Comparison of ENCODE assay signal across 9 cellular contexts in the genomic region with DNA sequence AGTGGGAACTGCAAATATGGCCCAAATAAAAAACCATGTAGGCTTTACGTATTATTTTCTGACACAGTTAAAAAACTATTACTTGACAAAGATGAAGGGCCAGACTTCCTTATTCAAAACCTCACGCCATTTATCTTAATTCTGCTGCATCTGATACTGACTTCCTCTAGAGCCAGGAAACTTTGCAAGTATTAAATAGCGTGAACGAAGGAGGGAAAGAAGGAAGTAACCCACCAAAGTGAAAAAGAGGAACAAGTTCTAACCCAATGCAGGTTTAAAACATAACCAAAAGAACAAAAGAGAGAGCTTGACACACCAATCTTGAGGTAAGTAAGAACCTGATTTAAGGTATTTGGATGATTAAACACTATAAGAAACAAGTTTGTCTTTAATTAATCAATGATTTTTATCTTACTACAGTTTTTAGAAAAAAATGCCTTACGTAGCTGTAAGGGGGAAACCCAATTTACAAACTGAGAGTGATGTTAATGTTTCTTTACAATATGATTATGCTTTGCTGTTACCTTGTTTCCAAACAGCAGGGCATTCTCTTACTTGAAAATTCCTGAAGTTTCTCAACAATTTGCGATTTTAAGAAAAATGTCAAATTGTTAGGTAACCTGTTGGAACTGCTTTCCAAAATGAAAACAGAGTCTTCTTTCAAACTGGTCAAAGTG. TPM values are rescaled to one million over a fixed set of nuclear protein-coding genes. Genes with fewer than 3 reads are reported as not detected.
A peak's percentile ranks its signal among the peaks of the same experiment; 100 is the strongest.
DNase-seq lines count a peak whose midpoint lies in the region; ATAC-seq and TF ChIP-seq lines count a peak whose summit lies in the region.
"Had no signal": no experiment of that assay in that cellular context is flagged by ENCODE, and none has a peak within 500 bp of the region (broad histone marks: within the 10 kb centered on the region; RNA-seq: fewer than 3 reads in every experiment).

A gene (plus strand): TSS at position 220 of the 677 bp plus-strand sequence. CDS start 3,102 bp downstream, outside the sequence.

- H3K27me3 ChIP-seq in osteoblast (ENCODE audit: insufficient read depth, low read length): peaks cover 40% of the 10 kb centered on the region
- H3K27me3 ChIP-seq: cardiac muscle cell had no signal

- DNase-seq in NB4 (ENCODE audit: low read depth) (peak; percentile 84), mucosa of descending colon (no peak), DMS114 treated with DMSO at 0.1 percent for 48 hours (lab: John Stamatoyannopoulos, UW; ENCODE audit: unreplicated experiment) (no peak), osteoblast (ENCODE audit: insufficient read length, low spot score, missing footprints) (no peak), NCI-H2227 (lab: John Stamatoyannopoulos, UW; ENCODE audit: unreplicated experiment) (no peak), lower leg skin (ENCODE audit: low spot score in 2 of 2) (no peak)

- no peaks in the 10 kb centered on the region for H3K4me1 ChIP-seq in mucosa of descending colon (ENCODE audit: low read depth)
- no peaks in the 10 kb centered on the region for H3K4me1 ChIP-seq in osteoblast (ENCODE audit: insufficient read depth, low read length)

- WGBS in lower leg skin, 2 donors: 66 to 72% methylated on average over 6 of the region's 6 CpGs

- H2AFZ ChIP-seq in osteoblast (ENCODE audit: low read length): no peak within 1 kb of the TSS

- no peaks in the 10 kb centered on the region for H4K20me1 ChIP-seq in osteoblast (ENCODE audit: insufficient read depth, low read length)

- ATAC-seq in GM18907 (IDR thresholded peaks at IDR 0.05; ENCODE audit: unreplicated experiment) (peak; percentile 89), HG02884 (IDR thresholded peaks at IDR 0.05; ENCODE audit: unreplicated experiment) (peak; percentile 69), mucosa of descending colon (peak; percentile 57)

- H3K4me3 ChIP-seq in NB4 (ENCODE audit: low read depth, low read length): peak within 1 kb of the TSS; percentile 89
- no peak within 1 kb of the TSS for H3K4me3 ChIP-seq in mucosa of descending colon
- H3K4me3 ChIP-seq in osteoblast (ENCODE audit: insufficient read depth, low read length): no peak within 1 kb of the TSS
- no peak within 1 kb of the TSS for H3K4me3 ChIP-seq in lower leg skin (ENCODE audit: low read depth, poor library complexity, severe bottlenecking)
- H3K4me3 ChIP-seq: cardiac muscle cell had no signal

- TF ChIP-seq POLR2A in NB4 (IDR thresholded peaks at IDR 0.05; ENCODE audit: extremely low read depth, insufficient read length) (peak; percentile 19), lower leg skin (IDR thresholded peaks at IDR 0.05) (no peak)

- TF ChIP-seq CTCF in NB4 (IDR thresholded peaks at IDR 0.05; ENCODE audit: low read depth, low read length): no peak
- TF ChIP-seq CTCF in mucosa of descending colon (IDR thresholded peaks at IDR 0.05): no peak
- TF ChIP-seq CTCF in osteoblast (IDR thresholded peaks at IDR 0.05; ENCODE audit: extremely low read depth, low read depth, low read length): no peak
- TF ChIP-seq CTCF in lower leg skin (IDR thresholded peaks at IDR 0.05): no peak

- H3K9me3 ChIP-seq in mucosa of descending colon: no peaks in the 10 kb centered on the region
- no peaks in the 10 kb centered on the region for H3K9me3 ChIP-seq in osteoblast (ENCODE audit: low read depth, low read length)

- no peak within 1 kb of the TSS for H3K4me2 ChIP-seq in osteoblast (ENCODE audit: insufficient read depth, low read length)

- H3K36me3 ChIP-seq in mucosa of descending colon (ENCODE audit: low read depth): no peaks in the 10 kb centered on the region
- H3K36me3 ChIP-seq in osteoblast (ENCODE audit: insufficient read depth, low read length): no peaks in the 10 kb centered on the region
- H3K36me3 ChIP-seq: cardiac muscle cell had no signal

- H3K79me2 ChIP-seq in osteoblast (ENCODE audit: insufficient read depth, low read length): no peaks in the 10 kb centered on the region

- intact Hi-C loops in mucosa of descending colon (cut with DNase I, micrococcal nuclease) (loop anchor here in 1 of 2 donors (10.0 kb wide), 1 partner anchor 323 kb away; no protein-coding TSS in a partner anchor), lower leg skin (cut with DNase I; ENCODE audit: low total_unique reads) (no loop called here)

- H3K27ac ChIP-seq in osteoblast (ENCODE audit: low read depth, low read length): no peak within 1 kb of the TSS
- H3K27ac ChIP-seq: cardiac muscle cell had no signal

RNA-seq across cellular contexts. Expression of the gene that starts here (rescaled TPM):
- under 1 TPM; 0.17 to 0.98 (median 0.43) TPM for total RNA-seq in mucosa of descending colon
- not detected in 2 replicates for total RNA-seq in osteoblast
- 1 to 10 TPM in 1 of 4 donors, under 1 TPM in 1, not detected in 2; 0.39 to 1.6 TPM for total RNA-seq in lower leg skin
- total RNA-seq: cardiac muscle cell had no signal

Comparison
In these comparisons a context has a peak if more than half of its experiments do, and no peak if none do; other contexts are left out.
1. Peak in ATAC-seq in mucosa of descending colon; RNA of the gene not detected or under 1 TPM.